In genomic region chr5:95281211-95281610, GRCh38 we compare ENCODE assay signal across 14 cellular contexts. TPM values are rescaled to one million over a fixed set of nuclear protein-coding genes. Genes with fewer than 3 reads are reported as not detected.
A peak's percentile ranks its signal among the peaks of the same experiment; 100 is the strongest.
DNase-seq lines count a peak whose midpoint lies in the region; ATAC-seq and TF ChIP-seq lines count a peak whose summit lies in the region.
"Had no signal": no experiment of that assay in that cellular context is flagged by ENCODE, and none has a peak within 500 bp of the region (broad histone marks: within the 10 kb centered on the region; RNA-seq: fewer than 3 reads in every experiment).

No MANE protein-coding gene starts in this region.

- H3K9me1 ChIP-seq in IMR-90 (ENCODE audit: insufficient read depth, low read length), result no peaks in the 10 kb centered on the region

- no CpG with 5 or more reads among the region's 2 CpGs for WGBS in IMR-90 (ENCODE audit: extremely low coverage in 2 of 2, insufficient read length in 1 of 2), 2 experiments
- WGBS in neuronal stem cell (ENCODE audit: extremely low coverage in 2 of 2, insufficient read length in 2 of 2, insufficient replicate concordance in 1 of 2), 2 donors, result no CpG with 5 or more reads among the region's 2 CpGs

- H3K79me1 ChIP-seq in IMR-90 (ENCODE audit: low read depth in 1 of 2, low read length in 2 of 2) (no peaks in the 10 kb centered on the region), neuronal stem cell (ENCODE audit: low read depth, low read length) (no peaks in the 10 kb centered on the region)

- no peak overlapping the region for H3K27ac Mint-ChIP-seq in neural progenitor cell
- H3K27ac Mint-ChIP-seq: progenitor cell of endocrine pancreas had no signal

- H3K14ac ChIP-seq in IMR-90 (replicated peaks; ENCODE audit: low read depth, low read length), result no peak overlapping the region
- no peak overlapping the region for H3K14ac ChIP-seq in neuronal stem cell (ENCODE audit: low read length)

- no peaks in the 10 kb centered on the region for H3K79me2 ChIP-seq in neural progenitor cell (ENCODE audit: low read depth)

- H3K4me1 Mint-ChIP-seq in neural progenitor cell, result peaks cover 11% of the 10 kb centered on the region

- no peak overlapping the region for H3K18ac ChIP-seq in IMR-90 (ENCODE audit: low read depth, low read length)
- H3K18ac ChIP-seq in neuronal stem cell (ENCODE audit: low read length), result no peak overlapping the region

- no peak overlapping the region for H2BK12ac ChIP-seq in neuronal stem cell (ENCODE audit: low read length)

- intact Hi-C loops in IMR-90 (cut with micrococcal nuclease), result no loop called here

- H3K36me3 Mint-ChIP-seq in neural progenitor cell, result no peaks in the 10 kb centered on the region

- POLR2A ChIA-PET in IMR-90 (lab: Charles Lee; ENCODE audit: unreplicated experiment), result no interaction called here

- H2AK9ac ChIP-seq in IMR-90 (replicated peaks; ENCODE audit: low read depth, low read length, poor library complexity), result no peak overlapping the region

- no peaks in the 10 kb centered on the region for H3K9me3 Mint-ChIP-seq in neural progenitor cell

- H3F3A ChIP-seq in neural progenitor cell (ENCODE audit: low read depth), result peaks cover 30% of the 10 kb centered on the region

- H3K4me3 Mint-ChIP-seq in neural progenitor cell, result no peak overlapping the region

- H3K4ac ChIP-seq in IMR-90 (ENCODE audit: low read depth, low read length) (no peak overlapping the region), neuronal stem cell (ENCODE audit: low read length) (no peak overlapping the region)

- H3K27me3 Mint-ChIP-seq in neural progenitor cell (ENCODE audit: insufficient read depth, low read depth), result peaks cover 28% of the 10 kb centered on the region

- BruUV-seq in IMR-90 (replicated peaks; lab: Mats Ljungman, UMichigan), result no TSS peak

- H2AFZ ChIP-seq in IMR-90 (replicated peaks; ENCODE audit: low read length, poor library complexity) (no peak overlapping the region), neural progenitor cell (replicated peaks) (peak overlapping the region; percentile 35), neuronal stem cell (ENCODE audit: low read length) (no peak overlapping the region)

- H4K8ac ChIP-seq in IMR-90 (ENCODE audit: low read depth in 2 of 2, low read length in 2 of 2), result no peak overlapping the region
- no peak overlapping the region for H4K8ac ChIP-seq in neuronal stem cell (ENCODE audit: low read depth, low read length)

- H3K36me3 ChIP-seq in IMR-90 (ENCODE audit: control insufficient read depth, insufficient read depth, low read length), result no peaks in the 10 kb centered on the region
- no peaks in the 10 kb centered on the region for H3K36me3 ChIP-seq in neural progenitor cell
- H3K36me3 ChIP-seq in neuronal stem cell (replicated peaks in 1 of 2; ENCODE audit: control insufficient read depth in 2 of 2, insufficient read depth in 2 of 2, low read length in 2 of 2), result no peaks in the 10 kb centered on the region
- H3K36me3 ChIP-seq: SJSA1, stomach had no signal

- H2AK5ac ChIP-seq in IMR-90 (ENCODE audit: low read depth, low read length) (no peak overlapping the region), neuronal stem cell (ENCODE audit: low read depth, low read length) (no peak overlapping the region)

- H3K4me1 ChIP-seq in IMR-90 (ENCODE audit: control insufficient read depth, insufficient read depth, low read length), result no peaks in the 10 kb centered on the region
- H3K4me1 ChIP-seq in neural progenitor cell, result peaks cover 18% of the 10 kb centered on the region
- H3K4me1 ChIP-seq in neuronal stem cell (ENCODE audit: control insufficient read depth in 2 of 2, insufficient read depth in 1 of 2, low read depth in 1 of 2, low read length in 2 of 2), result peaks cover 0 to 3% of the 10 kb centered on the region in 2 donors

- no peak overlapping the region for H3K4me3 ChIP-seq in IMR-90 (ENCODE audit: insufficient read depth, low read depth, low read length)
- no peak overlapping the region for H3K4me3 ChIP-seq in neural progenitor cell
- no peak overlapping the region for H3K4me3 ChIP-seq in neuronal stem cell (ENCODE audit: low read length in 2 of 2)
- H3K4me3 ChIP-seq: SJSA1, stomach had no signal

- DNase-seq in ELR (ENCODE audit: low read depth) (peak; percentile 55), IMR-90 (peak; percentile 1), cerebellum (ENCODE audit: low spot score) (peak; percentile 75), neural progenitor cell (ENCODE audit: low spot score) (peak; percentile 41), neuronal stem cell (ENCODE audit: low spot score) (no peak), KG1 (lab: John Stamatoyannopoulos, UW) (no peak)
- DNase-seq: activated T-cell treated with anti-CD3 and anti-CD28 coated beads for 4 hours; midbrain; stimulated activated CD4-positive, alpha-beta T cell treated with anti-CD3 and anti-CD28 coated beads, Interleukin-4, amount 100 ng/mL, for 24 hours; stomach had no signal

- H3K23ac ChIP-seq in IMR-90 (ENCODE audit: low read depth, low read length) (no peak overlapping the region), neuronal stem cell (ENCODE audit: low read depth, low read length, poor library complexity) (no peak overlapping the region)

- H3K27me3 ChIP-seq in IMR-90 (ENCODE audit: control insufficient read depth, insufficient read depth, low read length) (peaks cover 35% of the 10 kb centered on the region), neural progenitor cell (peaks cover 46% of the 10 kb centered on the region), neuronal stem cell (ENCODE audit: control insufficient read depth in 3 of 3, insufficient read depth in 3 of 3, low read depth in 1 of 3, low read length in 3 of 3) (peaks cover 0 to 65% (median 13%) of the 10 kb centered on the region in 3 experiments)

- no peak for TF ChIP-seq POLR2A in IMR-90 (IDR thresholded peaks at IDR 0.05; ENCODE audit: low read depth, low read length)

- H4K20me1 ChIP-seq in IMR-90 (ENCODE audit: insufficient read depth, low read length) (no peaks in the 10 kb centered on the region), neural progenitor cell (ENCODE audit: low read depth) (no peaks in the 10 kb centered on the region)

- H3K56ac ChIP-seq in IMR-90 (ENCODE audit: extremely low read depth, insufficient read depth, low read length), result no peak overlapping the region

- H2BK120ac ChIP-seq in IMR-90 (ENCODE audit: low read depth, low read length), result no peak overlapping the region
- no peak overlapping the region for H2BK120ac ChIP-seq in neuronal stem cell (ENCODE audit: low read depth, low read length)

- H3K9me3 ChIP-seq in IMR-90 (ENCODE audit: control insufficient read depth, insufficient read depth, low read length) (no peaks in the 10 kb centered on the region), neural progenitor cell (ENCODE audit: low read depth) (no peaks in the 10 kb centered on the region), neuronal stem cell (replicated peaks in 1 of 2; ENCODE audit: control insufficient read depth in 2 of 2, insufficient read depth in 1 of 2, low read depth in 1 of 2, low read length in 2 of 2) (no peaks in the 10 kb centered on the region)
- H3K9me3 ChIP-seq: SJSA1, stomach had no signal

- ATAC-seq in IMR-90 (ENCODE audit: low read depth) (no peak), HG03139 (IDR thresholded peaks at IDR 0.05; ENCODE audit: unreplicated experiment) (no peak), GM21786 (IDR thresholded peaks at IDR 0.05; ENCODE audit: unreplicated experiment) (no peak)

- H3K27ac ChIP-seq in IMR-90 (ENCODE audit: insufficient read depth, low read length), result no peak overlapping the region
- H3K27ac ChIP-seq in neural progenitor cell, result no peak overlapping the region
- no peak overlapping the region for H3K27ac ChIP-seq in neuronal stem cell (replicated peaks; ENCODE audit: low read length)
- H3K27ac ChIP-seq: SJSA1, stomach had no signal

- no peak for TF ChIP-seq CTCF in IMR-90 (conservative IDR thresholded peaks at IDR 0.05; ENCODE audit: low read depth, low read length)
- TF ChIP-seq CTCF in neural progenitor cell (IDR thresholded peaks at IDR 0.05), result no peak

- H4K5ac ChIP-seq in IMR-90 (ENCODE audit: low read depth, low read length), result no peak overlapping the region

- in situ Hi-C loops in IMR-90 (cut with MboI; ENCODE audit: low sequenced_read_pairs), result no loop called here

- CTCF ChIA-PET in IMR-90 (lab: Yijun Ruan, JAX), result no interaction called here

- dilution Hi-C loops in IMR-90 (cut with HindIII; ENCODE audit: low sequenced_read_pairs, unreplicated experiment), result no loop called here

- no peak overlapping the region for H2BK5ac ChIP-seq in IMR-90 (ENCODE audit: low read depth, low read length, poor library complexity, severe bottlenecking)
- no peak overlapping the region for H2BK5ac ChIP-seq in neuronal stem cell (ENCODE audit: low read length)

- H2BK15ac ChIP-seq in IMR-90 (ENCODE audit: low read depth, low read length) (no peak overlapping the region), neuronal stem cell (ENCODE audit: low read length) (no peak overlapping the region)

- no peak overlapping the region for H4K91ac ChIP-seq in IMR-90 (ENCODE audit: insufficient read depth, low read depth, low read length)
- no peak overlapping the region for H4K91ac ChIP-seq in neuronal stem cell (ENCODE audit: low read depth, low read length, poor library complexity)

- no peak overlapping the region for H2BK20ac ChIP-seq in IMR-90 (ENCODE audit: low read depth, low read length)

- TF ChIP-seq RAD21 in IMR-90 (IDR thresholded peaks at IDR 0.05; ENCODE audit: low read length), result no peak

- H3K4me2 ChIP-seq in IMR-90 (ENCODE audit: low read depth, low read length), result no peak overlapping the region
- no peak overlapping the region for H3K4me2 ChIP-seq in neural progenitor cell
- H3K4me2 ChIP-seq in neuronal stem cell (ENCODE audit: insufficient read depth, low read length, poor library complexity, severe bottlenecking), result no peak overlapping the region

- H3K9ac ChIP-seq in IMR-90 (ENCODE audit: low read depth, low read length) (no peak overlapping the region), neural progenitor cell (no peak overlapping the region), neuronal stem cell (ENCODE audit: low read depth, low read length, poor library complexity) (no peak overlapping the region)

TF ChIP-seq in IMR-90, 13 proteins besides CTCF, POLR2A, EP300 and RAD21 (continues in another document):
- TF ChIP-seq MAZ (IDR thresholded peaks at IDR 0.05; ENCODE audit: borderline replicate concordance, low read depth, low read length) (no peak), CEBPB (IDR thresholded peaks at IDR 0.05; ENCODE audit: low read depth, low read length) (no peak), RCOR1 (IDR thresholded peaks at IDR 0.05; ENCODE audit: insufficient replicate concordance, low read length) (no peak), NFE2L2 (IDR thresholded peaks at IDR 0.05; ENCODE audit: low read depth, low read length) (no peak), FOS (IDR thresholded peaks at IDR 0.05; ENCODE audit: low read depth, low read length) (no peak), SMC3 (IDR thresholded peaks at IDR 0.05; ENCODE audit: low read depth, low read length) (no peak), RFX5 (IDR thresholded peaks at IDR 0.05; ENCODE audit: low read depth, low read length) (no peak)

RNA-seq across cellular contexts. Expression of gene MCTP1, which starts 3.7 kb away (rescaled TPM):
- 0.56 TPM in 1 of 2 replicates, not detected in the other for total RNA-seq in IMR-90 (2012; rRNA removed)
- polyA plus RNA-seq in IMR-90 (2012; rRNA removed), result 0.07 and 0.21 TPM in 2 replicates
- not detected in 2 replicates for polyA plus RNA-seq in IMR-90 (2012; cell fraction: cytosol; rRNA removed)
- polyA plus RNA-seq in IMR-90 (2012; cell fraction: nucleus; rRNA removed; ENCODE audit: low replicate concordance), result 0.23 TPM in 1 of 2 replicates, not detected in the other
- 49.6 TPM for total RNA-seq in cerebellum
- total RNA-seq in neural progenitor cell (ENCODE audit: low replicate concordance), result 2.9 and 3.7 TPM in 2 replicates
- 1.2 TPM for polyA plus RNA-seq in neuronal stem cell (2013, experiment 1 of 2)
- polyA plus RNA-seq in neuronal stem cell (2013, experiment 2 of 2), result 1.3 TPM

Comparison
In these comparisons a context has a peak if more than half of its experiments do, and no peak if none do; other contexts are left out.
1. DNase-seq: peak in ELR (single experiment), IMR-90 (single experiment), cerebellum (single experiment) and neural progenitor cell (single experiment); none in neuronal stem cell (single experiment) and KG1 (single experiment).
2. RNA of gene MCTP1, which starts 3.7 kb away (total RNA-seq): 49.6 TPM in cerebellum (single experiment); 2.9 to 3.7 TPM in neural progenitor cell and 0.56 TPM in IMR-90; every median in the first group is over 10 times any median in the second.